Comparison of ENCODE assay signal across 11 cellular contexts in genomic region chr1:89865498-89866385, GRCh38. TPM values are rescaled to one million over a fixed set of nuclear protein-coding genes. Genes with fewer than 3 reads are reported as not detected.
DNase-seq lines count a peak whose midpoint lies in the region; ATAC-seq and TF ChIP-seq lines count a peak whose summit lies in the region.
"Had no signal": no experiment of that assay in that cellular context is flagged by ENCODE, and none has a peak within 500 bp of the region (broad histone marks: within the 10 kb centered on the region; RNA-seq: fewer than 3 reads in every experiment).

No MANE protein-coding gene starts in this region.

- DNase-seq in HCEC 1CT = peak; percentile 90
- peak; percentile 89 for DNase-seq in amniotic epithelial cell (ENCODE audit: low read depth)
- DNase-seq in hepatocyte (ENCODE audit: low spot score) = peak; percentile 49
- no peak for DNase-seq in islet precursor cell
- DNase-seq in Peyer's patch = no peak
- DNase-seq in tibial nerve (ENCODE audit: low spot score in 2 of 2) = no peak
- DNase-seq: activated B cell treated with CpG ODN at 0.5 μM for 24 hours, hypothalamus, NCI-H774 had no signal

- H3K4me3 ChIP-seq in ACC112 (ENCODE audit: low read depth, low read length) (peak overlapping the region; percentile 63), hepatocyte (no peak overlapping the region), Peyer's patch (no peak overlapping the region), tibial nerve (no peak overlapping the region)

- H3K4me1 ChIP-seq in ACC112 (ENCODE audit: control insufficient read depth, insufficient read depth, low read length, unreplicated experiment) (peaks cover 28% of the 10 kb centered on the region), hepatocyte (ENCODE audit: insufficient read depth) (peaks cover 12% of the 10 kb centered on the region), Peyer's patch (no peaks in the 10 kb centered on the region), tibial nerve (peaks cover 0 to 32% (median 11%) of the 10 kb centered on the region in 4 donors)

- peak overlapping the region; percentile 89 for H3K27ac ChIP-seq in ACC112 (ENCODE audit: low read depth, low read length)
- H3K27ac ChIP-seq in hepatocyte = peak overlapping the region; percentile 85
- peak overlapping the region in 2 of 4 donors; percentile 28 to 49 for H3K27ac ChIP-seq in Peyer's patch
- peak overlapping the region in 2 of 4 donors; percentile 14 to 16 for H3K27ac ChIP-seq in tibial nerve

- H3K9me3 ChIP-seq in hepatocyte (ENCODE audit: low read depth) (no peaks in the 10 kb centered on the region), Peyer's patch (no peaks in the 10 kb centered on the region), tibial nerve (no peaks in the 10 kb centered on the region)

- ATAC-seq in HG03045 (IDR thresholded peaks at IDR 0.05; ENCODE audit: unreplicated experiment) = no peak

- H4K20me1 ChIP-seq in hepatocyte (ENCODE audit: insufficient read depth, poor library complexity, severe bottlenecking) = no peaks in the 10 kb centered on the region

- no peak for TF ChIP-seq CTCF in hepatocyte (IDR thresholded peaks at IDR 0.05; ENCODE audit: poor library complexity)
- TF ChIP-seq CTCF in Peyer's patch (IDR thresholded peaks at IDR 0.05) = no peak
- TF ChIP-seq CTCF in tibial nerve (IDR thresholded peaks at IDR 0.05) = no peak

- TF ChIP-seq POLR2A in Peyer's patch (IDR thresholded peaks at IDR 0.05) (no peak), tibial nerve (IDR thresholded peaks at IDR 0.05) (no peak)

- no peaks in the 10 kb centered on the region for H3K9me2 ChIP-seq in hepatocyte (replicated peaks; ENCODE audit: insufficient read depth)

- no peaks in the 10 kb centered on the region for H3K27me3 ChIP-seq in ACC112 (ENCODE audit: insufficient read depth, low read length)
- H3K27me3 ChIP-seq in hepatocyte = no peaks in the 10 kb centered on the region
- no peaks in the 10 kb centered on the region for H3K27me3 ChIP-seq in Peyer's patch
- no peaks in the 10 kb centered on the region for H3K27me3 ChIP-seq in tibial nerve

- H2AFZ ChIP-seq in ACC112 (ENCODE audit: low read length, unreplicated experiment) (no peak overlapping the region), hepatocyte (no peak overlapping the region)

- no peak for TF ChIP-seq EP300 in tibial nerve (IDR thresholded peaks at IDR 0.05)

- H3K4me2 ChIP-seq in hepatocyte = peak overlapping the region; percentile 36

- WGBS in hepatocyte (ENCODE audit: low lambda C conversion rate, missing lambda C conversion rate) = 54% methylated on average over 4 of the region's 4 CpGs
- WGBS in tibial nerve, 2 donors = 79 to 81% methylated on average over 4 of the region's 4 CpGs

- H3K79me2 ChIP-seq in ACC112 (ENCODE audit: control insufficient read depth, insufficient read depth, low read length, unreplicated experiment) (peaks cover 35% of the 10 kb centered on the region), hepatocyte (peaks cover 15% of the 10 kb centered on the region)

- H3K36me3 ChIP-seq in ACC112 (ENCODE audit: insufficient read depth, low read length) (no peaks in the 10 kb centered on the region; the same call in 1 of the 2 replicates), hepatocyte (replicated peaks; ENCODE audit: insufficient read depth, low read depth) (no peaks in the 10 kb centered on the region), Peyer's patch (peaks cover 0 to 10% (median 0%) of the 10 kb centered on the region in 3 donors), tibial nerve (peaks cover 0 to 13% (median 0%) of the 10 kb centered on the region in 3 donors)

RNA-seq across cellular contexts. Expression of gene LRRC8D, which starts 44.9 kb away (rescaled TPM):
- total RNA-seq in hepatocyte (22.4 and 28.9 TPM in 2 replicates), Peyer's patch (100 to 1,000 TPM in 1 of 4 donors, 10 to 100 TPM in 3; 28.9 to 113 (median 58.8) TPM), tibial nerve (10 to 100 TPM; 11.1 to 19.0 (median 15.3) TPM)
- 13.8 and 15.1 TPM in 2 replicates for polyA plus RNA-seq in hepatocyte

Comparison
In these comparisons a context has a peak if more than half of its experiments do, and no peak if none do; other contexts are left out.
1. DNase-seq: peak in HCEC 1CT (single experiment), amniotic epithelial cell (single experiment) and hepatocyte (single experiment); none in islet precursor cell (single experiment), Peyer's patch (0 of 3) and tibial nerve (0 of 2).